ENCODE assay signal across 1 cellular context in the genomic region with DNA sequence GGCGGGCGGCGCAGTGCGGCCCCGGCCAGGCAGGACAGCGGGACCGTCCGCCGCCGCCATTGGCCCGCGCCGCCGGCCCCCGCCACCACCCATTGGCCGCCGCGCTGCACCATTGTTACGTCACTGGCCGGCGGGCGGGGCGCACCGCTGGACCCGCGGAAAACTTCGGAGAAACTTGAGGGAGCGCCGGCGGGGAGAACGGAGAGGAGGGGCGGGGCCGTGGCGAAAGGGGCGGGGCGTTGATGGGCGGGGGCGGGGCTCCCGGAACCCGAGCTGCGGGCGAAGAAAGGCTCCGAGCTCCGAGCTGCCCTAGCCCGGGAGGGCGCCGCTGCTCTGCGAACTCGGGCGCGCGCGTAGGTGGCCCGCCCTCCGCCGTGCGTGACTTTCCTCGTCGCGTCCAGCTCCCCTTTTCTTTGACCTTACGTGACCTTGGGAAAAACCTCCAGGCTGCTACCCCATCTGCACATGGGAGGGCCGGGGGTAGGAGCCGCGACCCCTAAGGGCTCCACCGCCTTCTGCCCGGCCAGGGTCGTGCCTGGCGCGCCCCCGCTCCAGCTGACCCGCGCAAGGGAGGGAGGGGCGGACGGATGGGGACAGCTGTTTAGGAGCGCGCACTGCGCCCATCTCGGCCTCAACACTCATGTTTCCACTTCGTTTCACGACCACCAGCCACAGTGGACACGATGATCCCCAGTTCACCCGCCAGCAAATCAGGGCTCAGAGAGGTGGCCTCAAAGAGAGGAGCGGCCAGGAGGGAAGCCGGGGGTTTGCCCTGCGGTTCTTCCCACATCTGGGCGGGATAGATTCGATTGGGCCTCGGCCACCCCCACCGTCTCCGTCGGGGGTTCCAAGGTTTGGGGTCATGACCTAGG.
TF ChIP-seq lines count a peak whose summit lies in the region.

A gene with protein sequence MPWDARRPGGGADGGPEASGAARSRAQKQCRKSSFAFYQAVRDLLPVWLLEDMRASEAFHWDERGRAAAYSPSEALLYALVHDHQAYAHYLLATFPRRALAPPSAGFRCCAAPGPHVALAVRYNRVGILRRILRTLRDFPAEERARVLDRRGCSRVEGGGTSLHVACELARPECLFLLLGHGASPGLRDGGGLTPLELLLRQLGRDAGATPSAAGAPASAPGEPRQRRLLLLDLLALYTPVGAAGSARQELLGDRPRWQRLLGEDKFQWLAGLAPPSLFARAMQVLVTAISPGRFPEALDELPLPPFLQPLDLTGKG (minus strand): TSS at position 33 of the 872 bp plus-strand sequence. CDS start 1,887 bp downstream, outside the sequence.

TF ChIP-seq in K562, 482 proteins besides CTCF, POLR2A, EP300 and RAD21 (continued from another document and continues in another):
- no peak for TF ChIP-seq CEBPG (CRISPR knock-in tag; IDR thresholded peaks at IDR 0.05)
- TF ChIP-seq CEBPG (tag; conservative IDR thresholded peaks at IDR 0.05 in 1 of 2, IDR thresholded peaks at IDR 0.05 in 1 of 2), result 0 out of 4 replicates have a peak, but pooled peaks of 1 of the 2 experiments have one; percentile 30
- TF ChIP-seq ATF7 (IDR thresholded peaks at IDR 0.05), result peak; percentile 25; the same call in 1 of the 2 replicates
- 0 out of 2 replicates have a peak, but pooled peaks have one; percentile 25 for TF ChIP-seq BHLHE40 (IDR thresholded peaks at IDR 0.05; ENCODE audit: low read length)
- TF ChIP-seq PHB (CRISPR knock-in tag; IDR thresholded peaks at IDR 0.05), result no peak
- TF ChIP-seq CREM (IDR thresholded peaks at IDR 0.05; ENCODE audit: low read depth), result peak; percentile 84
- TF ChIP-seq MAZ (CRISPR knock-in tag; conservative IDR thresholded peaks at IDR 0.05 in 1 of 2, IDR thresholded peaks at IDR 0.05 in 1 of 2), result peak; percentile 72 to 81
- TF ChIP-seq NRF1 (conservative IDR thresholded peaks at IDR 0.05 in 1 of 2, IDR thresholded peaks at IDR 0.05 in 1 of 2), result peak; percentile 64 to 67
- peak in 2 of 3 experiments; percentile 62 to 74 for TF ChIP-seq YY1 (IDR thresholded peaks at IDR 0.05; ENCODE audit: borderline replicate concordance in 1 of 3, control insufficient read depth in 1 of 3, extremely low read depth in 1 of 3, insufficient read depth in 3 of 3, insufficient read length in 1 of 3, insufficient replicate concordance in 2 of 3, low read depth in 1 of 3, low read length in 2 of 3)
- TF ChIP-seq, protein P1, sequence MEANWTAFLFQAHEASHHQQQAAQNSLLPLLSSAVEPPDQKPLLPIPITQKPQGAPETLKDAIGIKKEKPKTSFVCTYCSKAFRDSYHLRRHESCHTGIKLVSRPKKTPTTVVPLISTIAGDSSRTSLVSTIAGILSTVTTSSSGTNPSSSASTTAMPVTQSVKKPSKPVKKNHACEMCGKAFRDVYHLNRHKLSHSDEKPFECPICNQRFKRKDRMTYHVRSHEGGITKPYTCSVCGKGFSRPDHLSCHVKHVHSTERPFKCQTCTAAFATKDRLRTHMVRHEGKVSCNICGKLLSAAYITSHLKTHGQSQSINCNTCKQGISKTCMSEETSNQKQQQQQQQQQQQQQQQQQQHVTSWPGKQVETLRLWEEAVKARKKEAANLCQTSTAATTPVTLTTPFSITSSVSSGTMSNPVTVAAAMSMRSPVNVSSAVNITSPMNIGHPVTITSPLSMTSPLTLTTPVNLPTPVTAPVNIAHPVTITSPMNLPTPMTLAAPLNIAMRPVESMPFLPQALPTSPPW (CRISPR knock-in tag; IDR thresholded peaks at IDR 0.05), result peak; percentile 82
- TF ChIP-seq ZNF165 (CRISPR knock-in tag; IDR thresholded peaks at IDR 0.05; ENCODE audit: borderline replicate concordance), result no peak
- TF ChIP-seq HDGF (IDR thresholded peaks at IDR 0.05), result no peak
- TF ChIP-seq RB1 (IDR thresholded peaks at IDR 0.05; ENCODE audit: low read depth), result 0 out of 2 replicates have a peak, but pooled peaks have one; percentile 32
- 0 out of 2 replicates have a peak, but pooled peaks have one; percentile 22 for TF ChIP-seq HNRNPL (IDR thresholded peaks at IDR 0.05; ENCODE audit: low read depth, low read length)
- 0 out of 2 replicates have a peak, but pooled peaks have one; percentile 33 for TF ChIP-seq MTA3 (IDR thresholded peaks at IDR 0.05; ENCODE audit: borderline replicate concordance)
- no peak for TF ChIP-seq NR2C1 (IDR thresholded peaks at IDR 0.05)
- 0 out of 2 replicates have a peak, but pooled peaks have one; percentile 8 for TF ChIP-seq NR2C1 (tag; IDR thresholded peaks at IDR 0.05)
- peak in 1 of 2 experiments; percentile 45; a peak in 1 of 4 replicates for TF ChIP-seq HDAC1 (IDR thresholded peaks at IDR 0.05)
- TF ChIP-seq CBFB (CRISPR knock-in tag; IDR thresholded peaks at IDR 0.05), result no peak
- TF ChIP-seq CTBP1 (IDR thresholded peaks at IDR 0.05; ENCODE audit: borderline replicate concordance), result peak; percentile 66; the same call in 1 of the 2 replicates
- TF ChIP-seq ZNF766 (CRISPR knock-in tag; conservative IDR thresholded peaks at IDR 0.05), result 0 out of 2 replicates have a peak, but pooled peaks have one; percentile 14
- TF ChIP-seq, protein P2, sequence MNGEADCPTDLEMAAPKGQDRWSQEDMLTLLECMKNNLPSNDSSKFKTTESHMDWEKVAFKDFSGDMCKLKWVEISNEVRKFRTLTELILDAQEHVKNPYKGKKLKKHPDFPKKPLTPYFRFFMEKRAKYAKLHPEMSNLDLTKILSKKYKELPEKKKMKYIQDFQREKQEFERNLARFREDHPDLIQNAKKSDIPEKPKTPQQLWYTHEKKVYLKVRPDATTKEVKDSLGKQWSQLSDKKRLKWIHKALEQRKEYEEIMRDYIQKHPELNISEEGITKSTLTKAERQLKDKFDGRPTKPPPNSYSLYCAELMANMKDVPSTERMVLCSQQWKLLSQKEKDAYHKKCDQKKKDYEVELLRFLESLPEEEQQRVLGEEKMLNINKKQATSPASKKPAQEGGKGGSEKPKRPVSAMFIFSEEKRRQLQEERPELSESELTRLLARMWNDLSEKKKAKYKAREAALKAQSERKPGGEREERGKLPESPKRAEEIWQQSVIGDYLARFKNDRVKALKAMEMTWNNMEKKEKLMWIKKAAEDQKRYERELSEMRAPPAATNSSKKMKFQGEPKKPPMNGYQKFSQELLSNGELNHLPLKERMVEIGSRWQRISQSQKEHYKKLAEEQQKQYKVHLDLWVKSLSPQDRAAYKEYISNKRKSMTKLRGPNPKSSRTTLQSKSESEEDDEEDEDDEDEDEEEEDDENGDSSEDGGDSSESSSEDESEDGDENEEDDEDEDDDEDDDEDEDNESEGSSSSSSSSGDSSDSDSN (IDR thresholded peaks at IDR 0.05; ENCODE audit: borderline replicate concordance in 1 of 2, low read depth in 2 of 2, low read length in 2 of 2), result 0 out of 4 replicates have a peak, but pooled peaks of 1 of the 2 experiments have one; percentile 53
- TF ChIP-seq, protein P3, sequence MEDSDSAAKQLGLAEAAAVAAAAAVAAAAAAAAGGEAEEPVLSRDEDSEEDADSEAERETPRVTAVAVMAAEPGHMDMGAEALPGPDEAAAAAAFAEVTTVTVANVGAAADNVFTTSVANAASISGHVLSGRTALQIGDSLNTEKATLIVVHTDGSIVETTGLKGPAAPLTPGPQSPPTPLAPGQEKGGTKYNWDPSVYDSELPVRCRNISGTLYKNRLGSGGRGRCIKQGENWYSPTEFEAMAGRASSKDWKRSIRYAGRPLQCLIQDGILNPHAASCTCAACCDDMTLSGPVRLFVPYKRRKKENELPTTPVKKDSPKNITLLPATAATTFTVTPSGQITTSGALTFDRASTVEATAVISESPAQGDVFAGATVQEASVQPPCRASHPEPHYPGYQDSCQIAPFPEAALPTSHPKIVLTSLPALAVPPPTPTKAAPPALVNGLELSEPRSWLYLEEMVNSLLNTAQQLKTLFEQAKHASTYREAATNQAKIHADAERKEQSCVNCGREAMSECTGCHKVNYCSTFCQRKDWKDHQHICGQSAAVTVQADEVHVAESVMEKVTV (CRISPR knock-in tag; IDR thresholded peaks at IDR 0.05), result 0 out of 2 replicates have a peak, but pooled peaks have one; percentile 22
- TF ChIP-seq, protein P4, sequence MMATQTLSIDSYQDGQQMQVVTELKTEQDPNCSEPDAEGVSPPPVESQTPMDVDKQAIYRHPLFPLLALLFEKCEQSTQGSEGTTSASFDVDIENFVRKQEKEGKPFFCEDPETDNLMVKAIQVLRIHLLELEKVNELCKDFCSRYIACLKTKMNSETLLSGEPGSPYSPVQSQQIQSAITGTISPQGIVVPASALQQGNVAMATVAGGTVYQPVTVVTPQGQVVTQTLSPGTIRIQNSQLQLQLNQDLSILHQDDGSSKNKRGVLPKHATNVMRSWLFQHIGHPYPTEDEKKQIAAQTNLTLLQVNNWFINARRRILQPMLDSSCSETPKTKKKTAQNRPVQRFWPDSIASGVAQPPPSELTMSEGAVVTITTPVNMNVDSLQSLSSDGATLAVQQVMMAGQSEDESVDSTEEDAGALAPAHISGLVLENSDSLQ (IDR thresholded peaks at IDR 0.05), result 0 out of 2 replicates have a peak, but pooled peaks have one; percentile 19
- TF ChIP-seq CREB1 (IDR thresholded peaks at IDR 0.05), result peak; percentile 62
- peak; percentile 64 for TF ChIP-seq CREB1 (CRISPR knock-in tag; IDR thresholded peaks at IDR 0.05)
- TF ChIP-seq MXI1 (IDR thresholded peaks at IDR 0.05; ENCODE audit: low read depth, low read length), result no peak
- TF ChIP-seq KAT7 (CRISPR knock-in tag; IDR thresholded peaks at IDR 0.05; ENCODE audit: borderline replicate concordance), result 0 out of 2 replicates have a peak, but pooled peaks have one; percentile 61
- no peak for TF ChIP-seq RAD51 (IDR thresholded peaks at IDR 0.05; ENCODE audit: borderline replicate concordance, low read depth)
- TF ChIP-seq, protein P5, sequence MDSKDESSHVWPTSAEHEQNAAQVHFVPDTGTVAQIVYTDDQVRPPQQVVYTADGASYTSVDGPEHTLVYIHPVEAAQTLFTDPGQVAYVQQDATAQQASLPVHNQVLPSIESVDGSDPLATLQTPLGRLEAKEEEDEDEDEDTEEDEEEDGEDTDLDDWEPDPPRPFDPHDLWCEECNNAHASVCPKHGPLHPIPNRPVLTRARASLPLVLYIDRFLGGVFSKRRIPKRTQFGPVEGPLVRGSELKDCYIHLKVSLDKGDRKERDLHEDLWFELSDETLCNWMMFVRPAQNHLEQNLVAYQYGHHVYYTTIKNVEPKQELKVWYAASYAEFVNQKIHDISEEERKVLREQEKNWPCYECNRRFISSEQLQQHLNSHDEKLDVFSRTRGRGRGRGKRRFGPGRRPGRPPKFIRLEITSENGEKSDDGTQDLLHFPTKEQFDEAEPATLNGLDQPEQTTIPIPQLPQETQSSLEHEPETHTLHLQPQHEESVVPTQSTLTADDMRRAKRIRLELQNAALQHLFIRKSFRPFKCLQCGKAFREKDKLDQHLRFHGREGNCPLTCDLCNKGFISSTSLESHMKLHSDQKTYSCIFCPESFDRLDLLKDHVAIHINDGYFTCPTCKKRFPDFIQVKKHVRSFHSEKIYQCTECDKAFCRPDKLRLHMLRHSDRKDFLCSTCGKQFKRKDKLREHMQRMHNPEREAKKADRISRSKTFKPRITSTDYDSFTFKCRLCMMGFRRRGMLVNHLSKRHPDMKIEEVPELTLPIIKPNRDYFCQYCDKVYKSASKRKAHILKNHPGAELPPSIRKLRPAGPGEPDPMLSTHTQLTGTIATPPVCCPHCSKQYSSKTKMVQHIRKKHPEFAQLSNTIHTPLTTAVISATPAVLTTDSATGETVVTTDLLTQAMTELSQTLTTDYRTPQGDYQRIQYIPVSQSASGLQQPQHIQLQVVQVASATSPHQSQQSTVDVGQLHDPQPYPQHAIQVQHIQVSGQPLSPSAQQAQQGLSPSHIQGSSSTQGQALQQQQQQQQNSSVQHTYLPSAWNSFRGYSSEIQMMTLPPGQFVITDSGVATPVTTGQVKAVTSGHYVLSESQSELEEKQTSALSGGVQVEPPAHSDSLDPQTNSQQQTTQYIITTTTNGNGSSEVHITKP (IDR thresholded peaks at IDR 0.05; ENCODE audit: partially characterized antibody), result no peak
- 0 out of 4 replicates have a peak, but pooled peaks of 1 of the 2 experiments have one; percentile 24 for TF ChIP-seq KDM1A (IDR thresholded peaks at IDR 0.05)
- no peak for TF ChIP-seq EP400 (IDR thresholded peaks at IDR 0.05)
- TF ChIP-seq NFYB (IDR thresholded peaks at IDR 0.05; ENCODE audit: extremely low read depth, insufficient read length), result peak; percentile 30
- peak; percentile 25 for TF ChIP-seq TAF1 (IDR thresholded peaks at IDR 0.05; ENCODE audit: control insufficient read depth, extremely low read depth, insufficient read depth, low read length, severe bottlenecking)
- no peak for TF ChIP-seq TGIF2 (CRISPR knock-in tag; IDR thresholded peaks at IDR 0.05)
- TF ChIP-seq POLR3A (IDR thresholded peaks at IDR 0.05; ENCODE audit: borderline replicate concordance, extremely low read depth, insufficient read depth, insufficient read length), result no peak
- TF ChIP-seq SP1 (CRISPR knock-in tag; IDR thresholded peaks at IDR 0.05), result peak; percentile 77
- TF ChIP-seq KLF13 (tag; IDR thresholded peaks at IDR 0.05; ENCODE audit: borderline replicate concordance, low read depth), result peak; percentile 66; the same call in 1 of the 2 replicates
- no peak for TF ChIP-seq NONO (IDR thresholded peaks at IDR 0.05; ENCODE audit: low read depth in 2 of 2, low read length in 1 of 2)
- TF ChIP-seq, protein P6, sequence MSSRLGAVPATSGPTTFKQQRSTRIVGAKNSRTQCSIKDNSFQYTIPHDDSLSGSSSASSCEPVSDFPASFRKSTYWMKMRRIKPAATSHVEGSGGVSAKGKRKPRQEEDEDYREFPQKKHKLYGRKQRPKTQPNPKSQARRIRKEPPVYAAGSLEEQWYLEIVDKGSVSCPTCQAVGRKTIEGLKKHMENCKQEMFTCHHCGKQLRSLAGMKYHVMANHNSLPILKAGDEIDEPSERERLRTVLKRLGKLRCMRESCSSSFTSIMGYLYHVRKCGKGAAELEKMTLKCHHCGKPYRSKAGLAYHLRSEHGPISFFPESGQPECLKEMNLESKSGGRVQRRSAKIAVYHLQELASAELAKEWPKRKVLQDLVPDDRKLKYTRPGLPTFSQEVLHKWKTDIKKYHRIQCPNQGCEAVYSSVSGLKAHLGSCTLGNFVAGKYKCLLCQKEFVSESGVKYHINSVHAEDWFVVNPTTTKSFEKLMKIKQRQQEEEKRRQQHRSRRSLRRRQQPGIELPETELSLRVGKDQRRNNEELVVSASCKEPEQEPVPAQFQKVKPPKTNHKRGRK (tag; IDR thresholded peaks at IDR 0.05), result no peak
- TF ChIP-seq GATA2 (CRISPR knock-in tag; IDR thresholded peaks at IDR 0.05), result no peak
- TF ChIP-seq, protein P7, sequence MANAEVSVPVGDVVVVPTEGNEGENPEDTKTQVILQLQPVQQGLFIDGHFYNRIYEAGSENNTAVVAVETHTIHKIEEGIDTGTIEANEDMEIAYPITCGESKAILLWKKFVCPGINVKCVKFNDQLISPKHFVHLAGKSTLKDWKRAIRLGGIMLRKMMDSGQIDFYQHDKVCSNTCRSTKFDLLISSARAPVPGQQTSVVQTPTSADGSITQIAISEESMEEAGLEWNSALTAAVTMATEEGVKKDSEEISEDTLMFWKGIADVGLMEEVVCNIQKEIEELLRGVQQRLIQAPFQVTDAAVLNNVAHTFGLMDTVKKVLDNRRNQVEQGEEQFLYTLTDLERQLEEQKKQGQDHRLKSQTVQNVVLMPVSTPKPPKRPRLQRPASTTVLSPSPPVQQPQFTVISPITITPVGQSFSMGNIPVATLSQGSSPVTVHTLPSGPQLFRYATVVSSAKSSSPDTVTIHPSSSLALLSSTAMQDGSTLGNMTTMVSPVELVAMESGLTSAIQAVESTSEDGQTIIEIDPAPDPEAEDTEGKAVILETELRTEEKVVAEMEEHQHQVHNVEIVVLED (CRISPR knock-in tag; IDR thresholded peaks at IDR 0.05), result no peak
- peak; percentile 96 for TF ChIP-seq ESRRA (IDR thresholded peaks at IDR 0.05; ENCODE audit: borderline replicate concordance, low read depth)
